8 cellular contexts compared by ENCODE assay signal in the genomic region with DNA sequence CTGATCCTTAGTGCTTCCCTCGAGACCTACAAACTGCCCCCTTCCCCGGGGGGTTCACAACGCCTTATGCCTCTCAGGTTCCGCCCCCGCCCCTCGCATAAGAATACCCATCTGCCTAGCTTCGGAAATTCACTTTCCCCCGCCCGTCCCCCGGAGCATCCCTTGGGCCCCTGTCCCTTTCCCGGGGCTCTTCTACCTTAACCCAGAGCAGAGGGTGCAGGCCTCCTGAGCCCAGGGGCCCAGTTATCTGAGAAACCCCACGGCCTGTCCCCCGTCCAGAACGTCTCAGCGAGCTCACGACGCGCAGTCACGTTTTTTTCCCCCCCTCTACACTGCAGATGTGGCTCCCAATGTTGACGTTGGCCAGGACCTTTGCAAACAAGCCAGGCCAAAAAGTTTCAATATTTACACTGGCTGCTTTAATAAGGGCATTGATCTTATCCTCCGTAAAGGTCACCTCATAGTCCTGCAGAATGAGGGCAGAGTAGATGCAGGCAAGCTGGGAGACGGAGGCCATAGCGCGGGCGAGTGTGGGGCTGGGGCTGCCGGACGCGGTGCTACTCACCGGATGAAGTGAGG. TPM values are rescaled to one million over a fixed set of nuclear protein-coding genes. Genes with fewer than 3 reads are reported as not detected.
DNase-seq lines count a peak whose midpoint lies in the region; ATAC-seq and TF ChIP-seq lines count a peak whose summit lies in the region.

No MANE protein-coding gene starts in this region.

- intact Hi-C loops in activated naive CD4-positive, alpha-beta T cell treated with anti-CD3 and anti-CD28 coated beads for 36 hours (cut with micrococcal nuclease): loop anchor here (1.0 to 5.0 kb wide), 10 partner anchors 42 to 1252 kb away; partner anchors contain the start of genes ACLY, BRCA1, PTGES3L and RPL27
- intact Hi-C loops in mammary epithelial cell (cut with micrococcal nuclease): loop anchor here (1.0 to 2.0 kb wide), 3 partner anchors 40 to 44 kb away; partner anchors contain the start of genes BRCA1 and TMEM106A

- peak overlapping the region; percentile 93 for H3K9ac ChIP-seq in mammary epithelial cell (ENCODE audit: insufficient read depth, low read length)

- CTCF ChIA-PET in activated naive CD4-positive, alpha-beta T cell treated with anti-CD3 and anti-CD28 coated beads for 36 hours (lab: Charles Lee): no interaction called here
- CTCF ChIA-PET in mammary epithelial cell (lab: Charles Lee; ENCODE audit: low non-redundant PET): no interaction called here

- H3K4me2 ChIP-seq in mammary epithelial cell (ENCODE audit: insufficient read depth, low read depth, low read length): peak overlapping the region; percentile 84

- peak; percentile 13 for ATAC-seq in HG02588 (IDR thresholded peaks at IDR 0.05; ENCODE audit: unreplicated experiment)

- H4K20me1 ChIP-seq in mammary epithelial cell (ENCODE audit: insufficient read depth, low read length): no peaks in the 10 kb centered on the region

- no peaks in the 10 kb centered on the region for H3K27me3 Mint-ChIP-seq in activated naive CD4-positive, alpha-beta T cell treated with anti-CD3 and anti-CD28 coated beads for 36 hours (ENCODE audit: low read depth)

- no peak overlapping the region for H3K27ac Mint-ChIP-seq in activated naive CD4-positive, alpha-beta T cell treated with anti-CD3 and anti-CD28 coated beads for 36 hours

- peak overlapping the region; percentile 84 for H2AFZ ChIP-seq in mammary epithelial cell (ENCODE audit: low read depth, low read length)

- peak overlapping the region; percentile 91 for H3K27ac ChIP-seq in mammary epithelial cell (ENCODE audit: insufficient read depth, low read depth, low read length)

- no peaks in the 10 kb centered on the region for H3K9me3 Mint-ChIP-seq in activated naive CD4-positive, alpha-beta T cell treated with anti-CD3 and anti-CD28 coated beads for 36 hours

- WGBS in mammary epithelial cell (ENCODE audit: low coverage, missing lambda C conversion rate): 0% methylated on average over 10 of the region's 29 CpGs

- in situ Hi-C loops in mammary epithelial cell (cut with MboI; ENCODE audit: low sequenced_read_pairs in 2 of 2): loop anchor here in 1 of 2 donors (25.0 kb wide), 1 partner anchor 143 kb away; no protein-coding TSS in a partner anchor

- no peaks in the 10 kb centered on the region for H3K9me3 ChIP-seq in mammary epithelial cell (replicated peaks; ENCODE audit: insufficient read depth, low read length)

- H3K79me2 ChIP-seq in mammary epithelial cell (ENCODE audit: insufficient read depth, low read length): peaks cover 48% of the 10 kb centered on the region

- peaks cover 26% of the 10 kb centered on the region for H3K4me1 Mint-ChIP-seq in activated naive CD4-positive, alpha-beta T cell treated with anti-CD3 and anti-CD28 coated beads for 36 hours (ENCODE audit: low read depth)

- H3K36me3 ChIP-seq in mammary epithelial cell (ENCODE audit: insufficient read depth, low read length): no peaks in the 10 kb centered on the region
- no peaks in the 10 kb centered on the region for H3K36me3 ChIP-seq in kidney epithelial cell (ENCODE audit: control insufficient read depth, insufficient read depth, low read length)

- H3K36me3 Mint-ChIP-seq in activated naive CD4-positive, alpha-beta T cell treated with anti-CD3 and anti-CD28 coated beads for 36 hours (ENCODE audit: low read depth): peaks cover 4% of the 10 kb centered on the region

- H3K27me3 ChIP-seq in mammary epithelial cell (ENCODE audit: insufficient read depth, low read length) (no peaks in the 10 kb centered on the region), kidney epithelial cell (ENCODE audit: control insufficient read depth, insufficient read depth, low read length) (no peaks in the 10 kb centered on the region)

- TF ChIP-seq CTCF in mammary epithelial cell (conservative IDR thresholded peaks at IDR 0.05 in 1 of 2, IDR thresholded peaks at IDR 0.05 in 1 of 2; ENCODE audit: extremely low read depth in 1 of 2, insufficient read depth in 1 of 2, low read depth in 1 of 2, low read length in 2 of 2): no peak
- TF ChIP-seq CTCF in kidney epithelial cell (IDR thresholded peaks at IDR 0.05; ENCODE audit: insufficient read depth, low read length, poor library complexity, severe bottlenecking): no peak

- no peak overlapping the region for H3K4me3 Mint-ChIP-seq in activated naive CD4-positive, alpha-beta T cell treated with anti-CD3 and anti-CD28 coated beads for 36 hours

- no TSS peak for BruUV-seq in mammary epithelial cell (replicated peaks; lab: Mats Ljungman, UMichigan)

- peaks cover 15% of the 10 kb centered on the region for H3K4me1 ChIP-seq in mammary epithelial cell (ENCODE audit: insufficient read depth, low read length)

- dilution Hi-C loops in mammary epithelial cell (cut with HindIII; ENCODE audit: low sequenced_read_pairs): no loop called here

- H3K4me3 ChIP-seq in mammary epithelial cell (replicated peaks in 1 of 3; ENCODE audit: insufficient read depth in 1 of 3, low read depth in 2 of 3, low read length in 3 of 3): peak overlapping the region; percentile 74 to 75 (median 75)
- peak overlapping the region; percentile 67 for H3K4me3 ChIP-seq in kidney epithelial cell (ENCODE audit: low read depth, low read length)

- peak; percentile 16 for DNase-seq in activated naive CD4-positive, alpha-beta T cell treated with anti-CD3 and anti-CD28 coated beads, Interleukin-2, amount 50 U/mL, for 16 hours
- DNase-seq in activated naive CD4-positive, alpha-beta T cell treated with anti-CD3 and anti-CD28 coated beads for 36 hours: no peak
- peak; percentile 14 for DNase-seq in NCI-H2227 treated with DMSO at 0.1 percent for 48 hours (lab: John Stamatoyannopoulos, UW)
- DNase-seq in mammary epithelial cell: no peak
- DNase-seq in kidney epithelial cell (ENCODE audit: low read depth): no peak
- DNase-seq in stimulated activated CD4-positive, alpha-beta T cell treated with anti-CD3 and anti-CD28 coated beads, TNF-alpha, amount 100 ng/mL, for 48 hours (ENCODE audit: low read depth in 3 of 3): peak in 2 of 3 donors; percentile 1 to 12
- no peak for DNase-seq in NCI-H128 (lab: John Stamatoyannopoulos, UW; ENCODE audit: unreplicated experiment)

RNA-seq across cellular contexts. Expression of gene NBR1, which starts 1.4 kb away (rescaled TPM):
- 10 to 100 TPM; 62.1 to 66.8 TPM for total RNA-seq in activated naive CD4-positive, alpha-beta T cell treated with anti-CD3 and anti-CD28 coated beads for 36 hours
- total RNA-seq in mammary epithelial cell (100 to 1,000 TPM in 1 of 2 donors, 10 to 100 TPM in 1; 65.2 to 100 TPM), kidney epithelial cell (60.5 and 64.1 TPM in 2 replicates)
- 42.3 TPM for polyA plus RNA-seq in mammary epithelial cell
- polyA minus RNA-seq in mammary epithelial cell: 52.6 TPM

RNA-seq across cellular contexts. Expression of gene TMEM106A, which starts 42.0 kb away (rescaled TPM):
- 1 to 10 TPM; 5.8 to 7.1 TPM for total RNA-seq in activated naive CD4-positive, alpha-beta T cell treated with anti-CD3 and anti-CD28 coated beads for 36 hours
- total RNA-seq in mammary epithelial cell (1 to 10 TPM; 2.0 to 4.7 TPM), kidney epithelial cell (4.0 and 5.6 TPM in 2 replicates)
- polyA plus RNA-seq in mammary epithelial cell: 1.9 TPM
- polyA minus RNA-seq in mammary epithelial cell: 21.3 TPM

RNA-seq across cellular contexts. Expression of gene BRCA1, which starts 44.5 kb away (rescaled TPM):
- total RNA-seq in activated naive CD4-positive, alpha-beta T cell treated with anti-CD3 and anti-CD28 coated beads for 36 hours: 10 to 100 TPM; 77.4 to 80.6 TPM
- total RNA-seq in mammary epithelial cell (10 to 100 TPM in 1 of 2 donors, 1 to 10 TPM in 1; 5.5 to 35.8 TPM), kidney epithelial cell (9.3 and 11.4 TPM in 2 replicates)
- polyA plus RNA-seq in mammary epithelial cell: 35.7 TPM
- 135 TPM for polyA minus RNA-seq in mammary epithelial cell

RNA-seq across cellular contexts. Expression of gene CCDC200, which starts 58.8 kb away (rescaled TPM):
- not detected for total RNA-seq in activated naive CD4-positive, alpha-beta T cell treated with anti-CD3 and anti-CD28 coated beads for 36 hours
- total RNA-seq in mammary epithelial cell (not detected), kidney epithelial cell (not detected in 2 replicates)
- not detected for polyA plus RNA-seq in mammary epithelial cell
- not detected for polyA minus RNA-seq in mammary epithelial cell

Comparison
In these comparisons a context has a peak if more than half of its experiments do, and no peak if none do; other contexts are left out.
1. DNase-seq: peak in activated naive CD4-positive, alpha-beta T cell treated with anti-CD3 and anti-CD28 coated beads, Interleukin-2, amount 50 U/mL, for 16 hours (single experiment), NCI-H2227 treated with DMSO at 0.1 percent for 48 hours (single experiment) and stimulated activated CD4-positive, alpha-beta T cell treated with anti-CD3 and anti-CD28 coated beads, TNF-alpha, amount 100 ng/mL, for 48 hours (2 of 3); none in activated naive CD4-positive, alpha-beta T cell treated with anti-CD3 and anti-CD28 coated beads for 36 hours (single experiment), mammary epithelial cell (single experiment), kidney epithelial cell (single experiment) and NCI-H128 (single experiment).